1 cellular context compared by ENCODE assay signal in genomic region chr4:169315530-169316306, GRCh38.
TF ChIP-seq lines count a peak whose summit lies in the region.

No MANE protein-coding gene starts in this region.

TF ChIP-seq in GM23338, 12 proteins besides CTCF, POLR2A, EP300 and RAD21 (continued from another document):
- no peak for TF ChIP-seq REST (IDR thresholded peaks at IDR 0.05; ENCODE audit: unreplicated experiment)
